Comparison of ENCODE assay signal across 9 cellular contexts in genomic region chr10:74924251-74924954, GRCh38.
DNase-seq lines count a peak whose midpoint lies in the region; ATAC-seq and TF ChIP-seq lines count a peak whose summit lies in the region.
"Had no signal": no experiment of that assay in that cellular context is flagged by ENCODE, and none has a peak within 500 bp of the region (broad histone marks: within the 10 kb centered on the region; RNA-seq: fewer than 3 reads in every experiment).

No MANE protein-coding gene starts in this region.

- ATAC-seq in gastroesophageal sphincter (peak; percentile 92), sciatic nerve (peak; percentile 86)

- intact Hi-C loops in sciatic nerve (cut with DNase I) = no loop called here

- peak overlapping the region; percentile 7 to 14 for H3K4me3 ChIP-seq in gastroesophageal sphincter
- H3K4me3 ChIP-seq in H7 (ENCODE audit: insufficient read depth, low read depth, low read length) = no peak overlapping the region

- TF ChIP-seq EP300 in gastroesophageal sphincter (IDR thresholded peaks at IDR 0.05) = no peak

- H3K27me3 ChIP-seq in gastroesophageal sphincter = no peaks in the 10 kb centered on the region
- no peaks in the 10 kb centered on the region for H3K27me3 ChIP-seq in H7 (ENCODE audit: control insufficient read depth, insufficient read depth, low read length)

- peak; percentile 83 for DNase-seq in GM03348 (ENCODE audit: low spot score)
- peak; percentile 8 to 34 for DNase-seq in SW 1271 (lab: John Stamatoyannopoulos, UW)
- DNase-seq in sciatic nerve (ENCODE audit: low spot score) = no peak
- DNase-seq in H7 = no peak
- DNase-seq in GDM1 (lab: John Stamatoyannopoulos, UW) = no peak
- no peak for DNase-seq in NCI-H2227 (lab: John Stamatoyannopoulos, UW; ENCODE audit: unreplicated experiment)
- DNase-seq in anterior cingulate cortex (lab: John Stamatoyannopoulos, UW) = no peak
- DNase-seq: activated CD8-positive, alpha-beta memory T cell treated with anti-CD3 and anti-CD28 coated beads for 24 hours had no signal

- H3K36me3 ChIP-seq in gastroesophageal sphincter (no peaks in the 10 kb centered on the region), H7 (replicated peaks; ENCODE audit: control insufficient read depth, insufficient read depth, low read length) (no peaks in the 10 kb centered on the region)

- TF ChIP-seq CTCF in gastroesophageal sphincter (IDR thresholded peaks at IDR 0.05) = no peak

- peaks cover 0 to 5% (median 0%) of the 10 kb centered on the region in 3 donors for H3K9me3 ChIP-seq in gastroesophageal sphincter

- WGBS in gastroesophageal sphincter (ENCODE audit: low coverage in 1 of 2), 2 donors = 4 to 8% methylated on average over 4 to 5 of the region's 5 CpGs

- peaks cover 43 to 84% (median 52%) of the 10 kb centered on the region in 3 donors for H3K4me1 ChIP-seq in gastroesophageal sphincter

- peak overlapping the region; percentile 82 to 99 (median 86) for H3K27ac ChIP-seq in gastroesophageal sphincter

- TF ChIP-seq POLR2A in gastroesophageal sphincter (IDR thresholded peaks at IDR 0.05) = no peak

Comparison
In these comparisons a context has a peak if more than half of its experiments do, and no peak if none do; other contexts are left out.
1. DNase-seq: peak in GM03348 (single experiment) and SW 1271 (2 of 2); none in sciatic nerve (single experiment), H7 (single experiment), GDM1 (single experiment), NCI-H2227 (single experiment) and anterior cingulate cortex (0 of 58).